ENCODE assay signal across 3 cellular contexts in the genomic region with DNA sequence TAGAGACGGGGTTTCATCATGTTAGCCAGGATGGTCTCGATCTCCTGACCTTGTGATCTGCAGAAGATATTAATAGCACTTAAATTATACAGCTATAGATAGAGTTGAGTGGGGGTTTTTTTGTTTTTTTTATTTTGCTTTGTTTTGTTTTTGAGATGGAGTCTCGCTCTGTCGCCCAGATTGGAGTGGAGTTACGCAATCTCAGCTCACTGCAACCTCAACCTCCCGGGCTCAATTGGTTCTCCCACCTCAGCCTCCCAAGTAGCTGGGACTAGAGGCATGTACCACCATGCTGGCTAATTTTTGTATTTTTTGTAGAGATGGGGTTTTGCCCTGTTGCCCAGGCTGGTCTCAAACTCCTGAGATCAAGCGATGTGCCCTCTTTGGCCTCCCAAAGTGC. TPM values are rescaled to one million over a fixed set of nuclear protein-coding genes. Genes with fewer than 3 reads are reported as not detected.
"Had no signal": no experiment of that assay in that cellular context is flagged by ENCODE, and none has a peak within 500 bp of the region (broad histone marks: within the 10 kb centered on the region; RNA-seq: fewer than 3 reads in every experiment).

No MANE protein-coding gene starts in this region.

RNA-seq across cellular contexts. Expression of gene TEX14, which starts 1.8 kb away (rescaled TPM):
- total RNA-seq: right atrium auricular region had no signal
- polyA plus RNA-seq: naive thymus-derived CD4-positive, alpha-beta T cell; smooth muscle cell had no signal
